ENCODE assay signal across 1 cellular context in genomic region chr3:141051641-141052569, GRCh38.
TF ChIP-seq lines count a peak whose summit lies in the region.

No MANE protein-coding gene starts in this region.

TF ChIP-seq in H1, 55 proteins besides CTCF, POLR2A, EP300 and RAD21 (continued from another document):
- TF ChIP-seq BACH1 (IDR thresholded peaks at IDR 0.05; ENCODE audit: low read length) (0 out of 2 replicates have a peak, but pooled peaks have one; percentile 11), CHD7 (IDR thresholded peaks at IDR 0.05; ENCODE audit: insufficient replicate concordance, low read length) (no peak), ASH2L (IDR thresholded peaks at IDR 0.05; ENCODE audit: low read length) (peak; percentile 3), RNF2 (IDR thresholded peaks at IDR 0.05; ENCODE audit: borderline replicate concordance, low read depth, low read length, missing control alignments, poor library complexity, severe bottlenecking) (peak; percentile 43), EGR1 (IDR thresholded peaks at IDR 0.05; ENCODE audit: borderline replicate concordance, low read depth, low read length) (no peak), JUN (IDR thresholded peaks at IDR 0.05; ENCODE audit: low read depth, low read length) (no peak), HDAC6 (IDR thresholded peaks at IDR 0.05; ENCODE audit: low read depth, low read length) (no peak), SIN3A (conservative IDR thresholded peaks at IDR 0.05 in 1 of 2, IDR thresholded peaks at IDR 0.05 in 1 of 2; ENCODE audit: low read depth in 1 of 2, low read length in 2 of 2) (peak; percentile 14 to 48; a peak in 1 of 4 replicates), FOSL1 (IDR thresholded peaks at IDR 0.05; ENCODE audit: insufficient read depth, low read depth, low read length) (no peak), EZH2 (IDR thresholded peaks at IDR 0.05; ENCODE audit: low read depth, low read length, severe bottlenecking) (peak; percentile 8), NANOG (IDR thresholded peaks at IDR 0.05; ENCODE audit: insufficient read depth, low read depth, low read length, poor library complexity, severe bottlenecking) (no peak), TAF1 (IDR thresholded peaks at IDR 0.05; ENCODE audit: low read depth, low read length) (peak; percentile 33; the same call in 1 of the 2 replicates), YY1 (IDR thresholded peaks at IDR 0.05; ENCODE audit: low read depth, low read length) (0 out of 2 replicates have a peak, but pooled peaks have one; percentile 9), SUZ12 (IDR thresholded peaks at IDR 0.05; ENCODE audit: low read length) (peak; percentile 52; the same call in 1 of the 2 replicates), PHF8 (conservative IDR thresholded peaks at IDR 0.05; ENCODE audit: low read depth, low read length) (peak; percentile 10; the same call in 1 of the 2 replicates), JUND (IDR thresholded peaks at IDR 0.05; ENCODE audit: low read length) (no peak), MAX (IDR thresholded peaks at IDR 0.05) (0 out of 2 replicates have a peak, but pooled peaks have one; percentile 12), CEBPB (IDR thresholded peaks at IDR 0.05; ENCODE audit: low read depth, low read length) (no peak), KDM4A (IDR thresholded peaks at IDR 0.05; ENCODE audit: low read depth, low read length, severe bottlenecking) (peak; percentile 50), RBBP5 (IDR thresholded peaks at IDR 0.05; ENCODE audit: borderline replicate concordance, low read depth, low read length) (peak; percentile 24; the same call in 1 of the 2 replicates)
